Comparison of ENCODE assay signal across 12 cellular contexts in the genomic region with DNA sequence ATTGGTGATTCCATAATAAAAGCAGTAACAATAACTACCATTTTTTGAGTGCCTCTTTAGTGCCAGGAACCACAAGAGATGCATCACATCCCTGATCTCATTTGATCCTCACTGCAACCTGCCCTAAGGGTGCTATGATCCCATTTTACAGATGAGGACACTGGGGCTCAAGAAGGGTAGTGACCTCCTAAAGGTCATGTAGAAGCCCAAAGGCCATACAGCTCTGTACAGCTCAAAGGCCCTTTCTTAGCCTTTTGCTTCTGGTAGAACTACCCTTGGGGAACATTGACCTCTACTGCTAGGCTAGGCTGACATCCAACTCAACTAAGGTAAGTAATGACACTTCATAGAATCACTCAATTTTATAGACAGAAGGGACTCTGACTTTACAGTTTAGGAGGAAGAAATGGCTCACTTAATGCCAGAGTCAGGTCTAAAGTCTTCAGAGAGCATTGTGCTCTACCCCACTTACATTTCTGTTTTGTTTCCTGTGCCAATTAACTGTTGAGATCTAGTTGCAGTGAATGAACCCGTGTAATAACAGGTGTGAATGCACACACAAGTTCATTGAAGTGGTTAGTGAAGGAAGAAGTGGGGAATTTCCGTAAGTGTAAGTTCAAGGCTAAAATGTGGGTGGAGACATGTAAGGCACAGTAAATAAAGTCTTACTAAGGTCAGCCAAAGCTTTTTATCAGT. TPM values are rescaled to one million over a fixed set of nuclear protein-coding genes. Genes with fewer than 3 reads are reported as not detected.
DNase-seq lines count a peak whose midpoint lies in the region; TF ChIP-seq lines count a peak whose summit lies in the region.
"Had no signal": no experiment of that assay in that cellular context is flagged by ENCODE, and none has a peak within 500 bp of the region (broad histone marks: within the 10 kb centered on the region; RNA-seq: fewer than 3 reads in every experiment).

No MANE protein-coding gene starts in this region.

- H3K9me3 ChIP-seq in mucosa of rectum (ENCODE audit: control insufficient read depth in 2 of 2, low read length in 2 of 2) = no peaks in the 10 kb centered on the region

- peaks cover 28% of the 10 kb centered on the region for H3K4me1 Mint-ChIP-seq in CD14-positive monocyte
- H3K4me1 Mint-ChIP-seq in activated naive CD8-positive, alpha-beta T cell treated with anti-CD3 and anti-CD28 coated beads for 36 hours = peaks cover 42% of the 10 kb centered on the region
- H3K4me1 Mint-ChIP-seq in type B pancreatic cell (ENCODE audit: unreplicated experiment) = no peaks in the 10 kb centered on the region

- H3K27ac ChIP-seq in mucosa of rectum (ENCODE audit: low read depth in 2 of 2, low read length in 2 of 2) = peak overlapping the region; percentile 67
- H3K27ac ChIP-seq: BLaER1 treated with 17β-estradiol and CSF1 and Interleukin-3, amounts not matched to agents 10 nM and 100 nM had no signal

- H3K27me3 Mint-ChIP-seq in CD14-positive monocyte (ENCODE audit: low read depth in 3 of 3) (no peaks in the 10 kb centered on the region), type B pancreatic cell (no peaks in the 10 kb centered on the region)
- H3K27me3 Mint-ChIP-seq in activated naive CD8-positive, alpha-beta T cell treated with anti-CD3 and anti-CD28 coated beads for 36 hours = no peaks in the 10 kb centered on the region

- TF ChIP-seq CTCF in CD14-positive monocyte (IDR thresholded peaks at IDR 0.05) (no peak), type B pancreatic cell (conservative IDR thresholded peaks at IDR 0.05) (no peak)

- H3K4me1 ChIP-seq in mucosa of rectum (ENCODE audit: control insufficient read depth in 2 of 2, insufficient read depth in 2 of 2, low read length in 2 of 2) = peaks cover 6 to 19% of the 10 kb centered on the region in 2 donors

- DNase-seq in CD14-positive monocyte (ENCODE audit: low spot score) = no peak
- DNase-seq in Jurkat, Clone E6-1 (ENCODE audit: low read depth, low spot score) = peak; percentile 95
- no peak for DNase-seq in activated naive CD8-positive, alpha-beta T cell treated with anti-CD3 and anti-CD28 coated beads for 36 hours
- DNase-seq in NCI-H524 (lab: John Stamatoyannopoulos, UW) = no peak
- DNase-seq in activated gamma-delta T cell treated with Interleukin-2 at 50 U/mL for 16 hours = no peak
- no peak for DNase-seq in OCI-M2 (lab: John Stamatoyannopoulos, UW; ENCODE audit: unreplicated experiment)
- DNase-seq in type B pancreatic cell (ENCODE audit: extremely low spot score, unreplicated experiment) = no peak
- DNase-seq: activated gamma-delta T cell, NCI-H526, nucleus accumbens had no signal

- H3K9me3 Mint-ChIP-seq in CD14-positive monocyte (no peaks in the 10 kb centered on the region), type B pancreatic cell (no peaks in the 10 kb centered on the region)
- peaks cover 1% of the 10 kb centered on the region for H3K9me3 Mint-ChIP-seq in activated naive CD8-positive, alpha-beta T cell treated with anti-CD3 and anti-CD28 coated beads for 36 hours

- H3K27ac Mint-ChIP-seq in CD14-positive monocyte (peak overlapping the region in 5 of 7 donors; percentile 10 to 66 (median 20)), type B pancreatic cell (no peak overlapping the region)
- H3K27ac Mint-ChIP-seq in activated naive CD8-positive, alpha-beta T cell treated with anti-CD3 and anti-CD28 coated beads for 36 hours = peak overlapping the region; percentile 89

- peaks cover 14 to 32% of the 10 kb centered on the region in 2 donors for H3K36me3 ChIP-seq in mucosa of rectum (ENCODE audit: control insufficient read depth in 2 of 2, insufficient read depth in 2 of 2, low read length in 2 of 2)

- peaks cover 60 to 74% of the 10 kb centered on the region in 2 donors for H3K36me3 Mint-ChIP-seq in CD14-positive monocyte
- H3K36me3 Mint-ChIP-seq in activated naive CD8-positive, alpha-beta T cell treated with anti-CD3 and anti-CD28 coated beads for 36 hours = peaks cover 53% of the 10 kb centered on the region
- H3K36me3 Mint-ChIP-seq in type B pancreatic cell = peaks cover 33% of the 10 kb centered on the region

- H3K4me3 Mint-ChIP-seq in CD14-positive monocyte (no peak overlapping the region), type B pancreatic cell (no peak overlapping the region)
- H3K4me3 Mint-ChIP-seq in activated naive CD8-positive, alpha-beta T cell treated with anti-CD3 and anti-CD28 coated beads for 36 hours = peak overlapping the region; percentile 24

- intact Hi-C loops in CD14-positive monocyte (cut with micrococcal nuclease) = no loop called here

- no peaks in the 10 kb centered on the region for H3K27me3 ChIP-seq in mucosa of rectum (ENCODE audit: control insufficient read depth in 2 of 2, insufficient read depth in 2 of 2, low read length in 2 of 2)
- H3K27me3 ChIP-seq: BLaER1 treated with 17β-estradiol and CSF1 and Interleukin-3, amounts not matched to agents 10 nM and 100 nM had no signal

- H3K9ac ChIP-seq in mucosa of rectum (ENCODE audit: low read depth in 1 of 2, low read length in 2 of 2) = peak overlapping the region in 1 of 2 donors; percentile 29
- H3K9ac ChIP-seq: BLaER1 treated with 17β-estradiol and CSF1 and Interleukin-3, amounts not matched to agents 10 nM and 100 nM had no signal

- H3K4me3 ChIP-seq in Jurkat, Clone E6-1 (ENCODE audit: low read length) = peak overlapping the region; percentile 36
- no peak overlapping the region for H3K4me3 ChIP-seq in mucosa of rectum (ENCODE audit: low read length in 2 of 2)
- H3K4me3 ChIP-seq: BLaER1 treated with 17β-estradiol and CSF1 and Interleukin-3, amounts not matched to agents 10 nM and 100 nM had no signal

RNA-seq across cellular contexts. Expression of a gene that starts 10.7 kb away (rescaled TPM):
- 1 to 10 TPM; 3.0 to 3.3 TPM for polyA plus RNA-seq in CD14-positive monocyte
- polyA plus RNA-seq in Jurkat, Clone E6-1 (2012; ENCODE audit: insufficient read depth, insufficient read length) = 8.5 TPM
- total RNA-seq in activated naive CD8-positive, alpha-beta T cell treated with anti-CD3 and anti-CD28 coated beads for 36 hours = 10 to 100 TPM in 1 of 2 experiments, 1 to 10 TPM in 1; 9.9 to 10.9 TPM
- 8.6 and 9.4 TPM in 2 replicates for total RNA-seq in type B pancreatic cell (ENCODE audit: low replicate concordance)
